ENCODE assay signal across 8 cellular contexts in genomic region chr15:78299302-78300102, GRCh38. TPM values are rescaled to one million over a fixed set of nuclear protein-coding genes. Genes with fewer than 3 reads are reported as not detected.
DNase-seq lines count a peak whose midpoint lies in the region; ATAC-seq, FAIRE-seq and TF ChIP-seq lines count a peak whose summit lies in the region.

Gene SKIC8, minus strand, starts transcription at chr15:78299609. Its CDS starts 3,923 bp downstream, at chr15:78295686.

- H3K4me2 ChIP-seq in astrocyte (ENCODE audit: low read length): peak within 1 kb of the TSS; percentile 92
- peak within 1 kb of the TSS; percentile 83 for H3K4me2 ChIP-seq in hepatocyte

- no peaks in the 10 kb centered on the region for H3K9me3 Mint-ChIP-seq in astrocyte (ENCODE audit: unreplicated experiment)

- WGBS in hepatocyte (ENCODE audit: low lambda C conversion rate, missing lambda C conversion rate): 1% methylated on average over 48 of the region's 49 CpGs

- H3K4me1 ChIP-seq in astrocyte (ENCODE audit: insufficient read depth, low read length) (peaks cover 17% of the 10 kb centered on the region), hepatocyte (ENCODE audit: insufficient read depth) (peaks cover 16% of the 10 kb centered on the region)

- peaks cover 22% of the 10 kb centered on the region for H4K20me1 ChIP-seq in astrocyte (ENCODE audit: insufficient read depth, low read length)
- H4K20me1 ChIP-seq in hepatocyte (ENCODE audit: insufficient read depth, poor library complexity, severe bottlenecking): no peaks in the 10 kb centered on the region

- H3K27ac ChIP-seq in astrocyte (ENCODE audit: low read depth, low read length) (peak within 1 kb of the TSS; percentile 80), hepatocyte (peak within 1 kb of the TSS; percentile 78)

- peak within 1 kb of the TSS; percentile 94 for H3K9ac ChIP-seq in astrocyte (ENCODE audit: low read length)

- peaks cover 6% of the 10 kb centered on the region for H3K36me3 Mint-ChIP-seq in astrocyte (ENCODE audit: low read depth, unreplicated experiment)

- TF ChIP-seq CTCF in astrocyte (IDR thresholded peaks at IDR 0.05; ENCODE audit: insufficient read depth, low read depth, low read length) (no peak), hepatocyte (IDR thresholded peaks at IDR 0.05; ENCODE audit: poor library complexity) (no peak)

- DNase-seq in NCI-H2029 (lab: John Stamatoyannopoulos, UW) (peak; percentile 79), T-helper 9 cell (peak; percentile 82), astrocyte (ENCODE audit: low read depth) (peak; percentile 83), hepatocyte (ENCODE audit: low spot score) (peak; percentile 98), retina (peak; percentile 97), cortex of kidney (lab: John Stamatoyannopoulos, UW) (no peak)

- H2AFZ ChIP-seq in astrocyte (ENCODE audit: low read depth, low read length) (peak within 1 kb of the TSS; percentile 91), hepatocyte (peak within 1 kb of the TSS; percentile 80)

- H3K27me3 ChIP-seq in astrocyte (ENCODE audit: insufficient read depth, low read length): no peaks in the 10 kb centered on the region
- H3K27me3 ChIP-seq in hepatocyte: no peaks in the 10 kb centered on the region

- no peaks in the 10 kb centered on the region for H3K9me2 ChIP-seq in hepatocyte (replicated peaks; ENCODE audit: insufficient read depth)

- peak within 1 kb of the TSS; percentile 89 for H3K4me3 ChIP-seq in astrocyte (ENCODE audit: insufficient read depth, low read depth, low read length)
- H3K4me3 ChIP-seq in hepatocyte: peak within 1 kb of the TSS; percentile 65

- peak; percentile 78 for ATAC-seq in GM18511 (IDR thresholded peaks at IDR 0.05; ENCODE audit: unreplicated experiment)
- peak; percentile 79 for ATAC-seq in HG02981 (IDR thresholded peaks at IDR 0.05; ENCODE audit: unreplicated experiment)

- H3K9me3 ChIP-seq in astrocyte (ENCODE audit: insufficient read depth, low read depth, low read length): no peaks in the 10 kb centered on the region
- no peaks in the 10 kb centered on the region for H3K9me3 ChIP-seq in hepatocyte (ENCODE audit: low read depth)

- no peak for FAIRE-seq in astrocyte (lab: Jason Lieb, UNC)

- H3K36me3 ChIP-seq in astrocyte (ENCODE audit: insufficient read depth, low read length): peaks cover 2% of the 10 kb centered on the region
- no peaks in the 10 kb centered on the region for H3K36me3 ChIP-seq in hepatocyte (replicated peaks; ENCODE audit: insufficient read depth, low read depth)

- H3K4me3 Mint-ChIP-seq in astrocyte (ENCODE audit: unreplicated experiment): peak within 1 kb of the TSS; percentile 96

- no peaks in the 10 kb centered on the region for H3K27me3 Mint-ChIP-seq in astrocyte (ENCODE audit: low read depth, unreplicated experiment)

- H3K79me2 ChIP-seq in astrocyte (ENCODE audit: insufficient read depth, low read length) (peaks cover 40% of the 10 kb centered on the region), hepatocyte (peaks cover 38% of the 10 kb centered on the region)

- peaks cover 11% of the 10 kb centered on the region for H3K4me1 Mint-ChIP-seq in astrocyte (ENCODE audit: low read depth, unreplicated experiment)

- peak within 1 kb of the TSS; percentile 87 for H3K27ac Mint-ChIP-seq in astrocyte (ENCODE audit: unreplicated experiment)

RNA-seq across cellular contexts. Expression of gene SKIC8, which starts in this region (rescaled TPM):
- total RNA-seq in astrocyte (43.6 and 46.3 TPM in 2 replicates), hepatocyte (60.6 and 69.5 TPM in 2 replicates)
- 64.9 and 70.2 TPM in 2 replicates for polyA plus RNA-seq in hepatocyte
